ENCODE assay signal across 8 cellular contexts in the genomic region with DNA sequence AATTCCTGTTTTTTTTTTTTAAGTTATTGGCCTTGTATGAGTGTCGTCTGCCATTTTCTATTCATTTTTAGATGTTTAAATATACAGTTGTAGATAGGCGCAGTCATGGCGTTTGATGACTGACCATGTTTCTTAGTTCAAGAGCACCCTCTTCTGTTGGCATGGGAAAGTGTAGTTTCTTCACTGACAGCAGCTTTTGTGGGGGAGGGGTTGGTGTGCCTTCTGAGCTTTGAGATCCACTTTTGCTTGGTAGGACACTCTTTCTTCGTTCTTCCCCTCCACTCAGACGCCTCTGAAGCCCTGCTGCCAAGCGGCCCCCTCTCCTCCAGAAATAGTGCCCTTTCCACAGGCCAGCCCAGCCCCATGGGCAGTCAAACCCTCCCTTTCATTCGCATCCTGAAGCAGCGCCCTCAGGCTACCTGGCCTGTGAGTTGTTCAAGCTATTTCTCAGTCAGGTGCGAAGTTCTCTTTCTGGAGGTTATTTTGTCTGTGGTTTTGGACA.
DNase-seq lines count a peak whose midpoint lies in the region; ATAC-seq, FAIRE-seq and TF ChIP-seq lines count a peak whose summit lies in the region.

No MANE protein-coding gene starts in this region.

- no TSS peak for BruUV-seq in PC-3 (replicated peaks; lab: Mats Ljungman, UMichigan)

- peak overlapping the region; percentile 38; the same call in 1 of the 3 replicates for H3K4me2 ChIP-seq in A549
- peak overlapping the region; percentile 51 for H3K4me2 ChIP-seq in PC-3 (ENCODE audit: low read length)

- peaks cover 7% of the 10 kb centered on the region; the same call in 2 of the 3 replicates for H3K4me1 ChIP-seq in A549
- H3K4me1 ChIP-seq in PC-3 (ENCODE audit: insufficient read depth, low read length) = peaks cover 11% of the 10 kb centered on the region
- H3K4me1 ChIP-seq in adrenal gland (replicated peaks in 1 of 2) = peaks cover 10 to 40% of the 10 kb centered on the region in 2 donors

- peak overlapping the region in 1 of 2 experiments; percentile 42; a peak in 2 of 6 replicates for H3K27ac ChIP-seq in A549
- no peak overlapping the region for H3K27ac ChIP-seq in PC-3 (ENCODE audit: low read length)
- H3K27ac ChIP-seq in adrenal gland = peak overlapping the region in 2 of 5 donors; percentile 2 to 48

- 0 out of 3 replicates have a peak, but pooled peaks cover 4% of the 10 kb centered on the region for H3K9me3 ChIP-seq in A549
- no peaks in the 10 kb centered on the region for H3K9me3 ChIP-seq in PC-3 (ENCODE audit: low read length)
- no peaks in the 10 kb centered on the region for H3K9me3 ChIP-seq in adrenal gland (replicated peaks in 1 of 3)

- H3K36me3 ChIP-seq in PC-3 (ENCODE audit: low read depth, low read length) = no peaks in the 10 kb centered on the region
- no peaks in the 10 kb centered on the region for H3K36me3 ChIP-seq in adrenal gland (replicated peaks in 1 of 2)

- 21% methylated on average over 9 of the region's 9 CpGs for WGBS in A549 (ENCODE audit: missing lambda C conversion rate)
- 24 to 31% (median 29%) methylated on average over 9 of the region's 9 CpGs for WGBS in adrenal gland, 4 donors

- H3F3A ChIP-seq in PC-3 (ENCODE audit: low read length, unreplicated experiment) = no peaks in the 10 kb centered on the region

- TF ChIP-seq POLR2A in A549 (IDR thresholded peaks at IDR 0.05; ENCODE audit: low read length) (no peak), GM12891 (IDR thresholded peaks at IDR 0.05; ENCODE audit: low read depth, low read length) (no peak), adrenal gland (IDR thresholded peaks at IDR 0.05) (no peak)

- TF ChIP-seq EP300 in A549 (IDR thresholded peaks at IDR 0.05) = no peak

- H4K20me1 ChIP-seq in PC-3 (ENCODE audit: low read length) = no peaks in the 10 kb centered on the region

- FAIRE-seq in A549 (lab: Jason Lieb, UNC) (no peak), GM12891 (lab: Jason Lieb, UNC) (peak; percentile 88)

- H2AFZ ChIP-seq in PC-3 (ENCODE audit: low read length) = peak overlapping the region; percentile 82

- H3K27me3 ChIP-seq in PC-3 (ENCODE audit: low read length) (no peaks in the 10 kb centered on the region), adrenal gland (no peaks in the 10 kb centered on the region)

- POLR2A ChIA-PET in A549 (lab: Yijun Ruan, JAX) = no interaction called here
- POLR2A ChIA-PET in PC-3 (lab: Charles Lee; ENCODE audit: unreplicated experiment) = no interaction called here

- H3K9me2 ChIP-seq in PC-3 (replicated peaks; ENCODE audit: low read length) = no peaks in the 10 kb centered on the region

- peak overlapping the region; percentile 35; the same call in 1 of the 2 replicates for H3K9ac ChIP-seq in PC-3 (ENCODE audit: low read length)

- no peak overlapping the region for H3K4me3 ChIP-seq in A549
- H3K4me3 ChIP-seq in PC-3 (ENCODE audit: low read length) = no peak overlapping the region
- H3K4me3 ChIP-seq in adrenal gland = no peak overlapping the region

- peak; percentile 95 to 96 for TF ChIP-seq RAD21 in A549 (conservative IDR thresholded peaks at IDR 0.05 in 1 of 2, IDR thresholded peaks at IDR 0.05 in 1 of 2)

- peak; percentile 69 to 85 for DNase-seq in A549 (ENCODE audit: low read depth in 1 of 2, low spot score in 1 of 2)
- peak; percentile 45 for DNase-seq in GM12891 (ENCODE audit: insufficient read length, low spot score)
- peak; percentile 64 for DNase-seq in LoVo (ENCODE audit: low spot score)
- peak; percentile 88 for DNase-seq in PC-3
- DNase-seq in adrenal gland = peak; percentile 66 to 92 (median 76)
- peak; percentile 66 for DNase-seq in left cardiac atrium
- DNase-seq in pulmonary artery endothelial cell (ENCODE audit: low read depth, low spot score) = peak; percentile 57

- TF ChIP-seq CTCF in A549 (IDR thresholded peaks at IDR 0.05) (peak; percentile 83), PC-3 (conservative IDR thresholded peaks at IDR 0.05; ENCODE audit: low read depth, low read length) (peak; percentile 86), adrenal gland (IDR thresholded peaks at IDR 0.05) (peak; percentile 49 to 96 (median 88))

- CTCF ChIA-PET in A549 (lab: Yijun Ruan, JAX) = interaction anchor here (0.6 to 2.0 kb wide), 20 partner anchors 11 to 992 kb away, joined by 3 to 14 read pairs (median 4); partner anchors contain the start of gene IGFBP5
- CTCF ChIA-PET in PC-3 (lab: Charles Lee) = interaction anchor here (1.0 to 1.6 kb wide), 3 partner anchors 202 to 815 kb away, joined by 3 to 8 read pairs (median 4); partner anchors contain the start of gene IGFBP5

- intact Hi-C loops in PC-3 (cut with micrococcal nuclease) = loop anchor here (1.0 to 5.0 kb wide), 8 partner anchors 144 to 829 kb away; no protein-coding TSS in a partner anchor
- intact Hi-C loops in adrenal gland (cut with DNase I) = loop anchor here (5.0 to 10.0 kb wide), 3 partner anchors 201 to 826 kb away; no protein-coding TSS in a partner anchor
- intact Hi-C loops in left cardiac atrium (cut with DNase I) = loop anchor here (5.0 to 10.0 kb wide), 5 partner anchors 201 to 829 kb away; partner anchors contain the start of gene IGFBP5 (in 1 of the 2)

- no peaks in the 10 kb centered on the region for H3K79me2 ChIP-seq in PC-3 (ENCODE audit: low read length)

- ATAC-seq in A549 (peak; percentile 83 to 95), PC-3 (peak; percentile 85), left cardiac atrium (peak; percentile 86 to 96), GM21825 (IDR thresholded peaks at IDR 0.05; ENCODE audit: unreplicated experiment) (no peak)

TF ChIP-seq in A549, 52 proteins besides CTCF, POLR2A, EP300 and RAD21:
- TF ChIP-seq TFCP2L1 (CRISPR knock-in tag; IDR thresholded peaks at IDR 0.05) (no peak), SMC3 (IDR thresholded peaks at IDR 0.05) (peak; percentile 97)

TF ChIP-seq in GM12891, 5 proteins besides CTCF, POLR2A, EP300 and RAD21:
- TF ChIP-seq SPI1 (IDR thresholded peaks at IDR 0.05; ENCODE audit: low read depth, low read length) (no peak), POU2F2 (IDR thresholded peaks at IDR 0.05; ENCODE audit: low read depth, low read length) (no peak)
